31 cellular contexts compared by ENCODE assay signal in the genomic region with DNA sequence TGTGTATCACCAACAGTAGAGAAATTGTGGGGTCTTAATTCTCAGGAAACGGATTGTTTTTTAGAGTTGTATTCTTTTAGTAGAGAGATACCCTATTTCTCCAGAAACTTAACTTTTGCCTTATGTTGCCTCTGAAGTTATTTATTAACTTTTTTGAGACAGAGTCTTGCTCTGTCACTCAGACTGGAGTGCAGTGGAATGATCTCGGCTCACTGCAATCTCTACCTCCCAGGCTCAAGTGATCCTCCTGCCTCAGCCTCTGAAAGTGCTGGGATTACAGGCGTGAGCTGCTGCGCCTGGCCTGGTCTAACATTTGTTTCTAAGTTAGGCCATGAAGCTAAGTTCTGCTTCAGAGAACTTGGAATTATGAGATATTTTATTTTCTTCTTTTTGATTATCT.
"Had no signal": no experiment of that assay in that cellular context is flagged by ENCODE, and none has a peak within 500 bp of the region (broad histone marks: within the 10 kb centered on the region; RNA-seq: fewer than 3 reads in every experiment).

No MANE protein-coding gene starts in this region.

- DNase-seq: activated B cell treated with CpG ODN at 0.5 μM for 24 hours; activated CD4-positive, alpha-beta memory T cell treated with anti-CD3 and anti-CD28 coated beads, Interleukin-2, amount 10 ng/mL, durations not matched to agents 7 days and 5 days; activated CD4-positive, alpha-beta T cell treated with anti-CD3 and anti-CD28 coated beads for 4 hours; activated CD4-positive, CD25-positive, alpha-beta regulatory T cell treated with anti-CD3 and anti-CD28 coated beads, Interleukin-2, amount 50 U/mL, for 72 hours; activated CD8-positive, alpha-beta memory T cell treated with anti-CD3 and anti-CD28 coated beads for 24 hours; activated CD8-positive, alpha-beta memory T cell treated with anti-CD3 and anti-CD28 coated beads, Interleukin-2, amount 10 ng/mL, durations not matched to agents 7 days and 5 days; activated CD8-positive, alpha-beta memory T cell treated with anti-CD3 and anti-CD28 coated beads, Interleukin-2, amount 50 U/mL, for 48 hours; activated effector memory CD4-positive, alpha-beta T cell treated with Interleukin-2 at 50 U/mL for 16 hours; activated naive CD4-positive, alpha-beta T cell treated with anti-CD3 and anti-CD28 coated beads, Interleukin-2, amount 50 U/mL, for 16 hours; activated naive CD8-positive, alpha-beta T cell treated with anti-CD3 and anti-CD28 coated beads for 36 hours; activated T-cell treated with anti-CD3 and anti-CD28 coated beads, Interleukin-2, amount 50 U/mL, for 48 hours; amniotic stem cell; aorta; Kasumi-1; MG63; NCI-H1048; NCI-H1105 treated with DMSO at 0.1 percent for 48 hours; NCI-H1436; NCI-H1694; NCI-H1930; NCI-H345; NCI-H524 treated with DMSO at 0.1 percent for 48 hours; RPMI8226; SHP77 treated with DMSO at 0.1 percent for 48 hours; T-cell; T-helper 17 cell had no signal

- H3K9me3 Mint-ChIP-seq: activated B cell treated with CpG ODN at 0.5 μM for 24 hours; activated CD4-positive, alpha-beta memory T cell treated with anti-CD3 and anti-CD28 coated beads, Interleukin-2, amount 10 ng/mL, durations not matched to agents 7 days and 5 days; activated naive CD8-positive, alpha-beta T cell treated with anti-CD3 and anti-CD28 coated beads for 36 hours; central memory CD8-positive, alpha-beta T cell; T-cell had no signal

- ATAC-seq: activated CD8-positive, alpha-beta memory T cell treated with anti-CD3 and anti-CD28 coated beads, Interleukin-2, amount 10 ng/mL, durations not matched to agents 7 days and 5 days; Panc1; SK-N-SH treated with all-trans-retinoic acid at 6 μM for 48 hours; T-cell; T-helper 17 cell had no signal

- H3K4me3 ChIP-seq: cardiac muscle cell, MG63 had no signal

- H3K27me3 Mint-ChIP-seq: activated B cell treated with CpG ODN at 0.5 μM for 24 hours; activated naive CD8-positive, alpha-beta T cell treated with anti-CD3 and anti-CD28 coated beads for 36 hours had no signal

- H3K36me3 Mint-ChIP-seq: activated CD8-positive, alpha-beta memory T cell treated with anti-CD3 and anti-CD28 coated beads, Interleukin-2, amount 10 ng/mL, durations not matched to agents 7 days and 5 days; activated naive CD8-positive, alpha-beta T cell treated with anti-CD3 and anti-CD28 coated beads for 36 hours; T-cell had no signal

- H3K36me3 ChIP-seq: cardiac muscle cell, MG63 had no signal

- H3K27ac ChIP-seq: cardiac muscle cell, VCaP had no signal

- H3K4me3 Mint-ChIP-seq: activated B cell treated with CpG ODN at 0.5 μM for 24 hours; activated CD4-positive, alpha-beta memory T cell treated with anti-CD3 and anti-CD28 coated beads, Interleukin-2, amount 10 ng/mL, durations not matched to agents 7 days and 5 days; activated CD8-positive, alpha-beta memory T cell treated with anti-CD3 and anti-CD28 coated beads, Interleukin-2, amount 10 ng/mL, durations not matched to agents 7 days and 5 days; activated naive CD8-positive, alpha-beta T cell treated with anti-CD3 and anti-CD28 coated beads for 36 hours; central memory CD8-positive, alpha-beta T cell; T-cell; T-helper 17 cell had no signal

- H3K27ac Mint-ChIP-seq: activated B cell treated with CpG ODN at 0.5 μM for 24 hours; activated CD4-positive, alpha-beta memory T cell treated with anti-CD3 and anti-CD28 coated beads, Interleukin-2, amount 10 ng/mL, durations not matched to agents 7 days and 5 days; activated CD8-positive, alpha-beta memory T cell treated with anti-CD3 and anti-CD28 coated beads, Interleukin-2, amount 10 ng/mL, durations not matched to agents 7 days and 5 days; activated naive CD8-positive, alpha-beta T cell treated with anti-CD3 and anti-CD28 coated beads for 36 hours; T-cell; T-helper 17 cell had no signal

- H3K9me3 ChIP-seq: MG63 had no signal

- H3K27me3 ChIP-seq: cardiac muscle cell, MG63 had no signal

- H3K4me1 Mint-ChIP-seq: activated B cell treated with CpG ODN at 0.5 μM for 24 hours; activated CD4-positive, alpha-beta memory T cell treated with anti-CD3 and anti-CD28 coated beads, Interleukin-2, amount 10 ng/mL, durations not matched to agents 7 days and 5 days; central memory CD8-positive, alpha-beta T cell; T-cell had no signal
